Comparison of ENCODE assay signal across 1 cellular context in the genomic region with DNA sequence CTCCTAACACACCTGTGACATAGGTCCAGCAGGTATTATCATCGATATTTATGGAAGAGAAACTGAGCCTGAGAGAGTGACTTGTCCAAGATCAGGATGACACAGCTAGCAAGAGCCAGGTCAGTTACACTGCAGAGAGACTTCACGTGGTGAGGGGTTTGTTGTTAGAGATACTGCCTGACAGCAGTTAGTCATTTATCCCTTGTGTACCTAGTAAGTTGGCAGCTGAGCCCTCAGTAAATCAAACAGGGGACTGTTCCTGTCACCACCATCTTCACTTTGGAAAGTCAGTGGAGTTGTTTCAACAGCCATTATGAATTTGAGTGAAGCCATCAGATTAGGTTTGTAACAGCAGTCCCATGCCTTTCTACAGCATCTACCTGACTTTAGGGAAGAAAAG.
TF ChIP-seq lines count a peak whose summit lies in the region.

No MANE protein-coding gene starts in this region.

TF ChIP-seq in K562, 482 proteins besides CTCF, POLR2A, EP300 and RAD21 (continued from another document and continues in another):
- TF ChIP-seq, protein P1, sequence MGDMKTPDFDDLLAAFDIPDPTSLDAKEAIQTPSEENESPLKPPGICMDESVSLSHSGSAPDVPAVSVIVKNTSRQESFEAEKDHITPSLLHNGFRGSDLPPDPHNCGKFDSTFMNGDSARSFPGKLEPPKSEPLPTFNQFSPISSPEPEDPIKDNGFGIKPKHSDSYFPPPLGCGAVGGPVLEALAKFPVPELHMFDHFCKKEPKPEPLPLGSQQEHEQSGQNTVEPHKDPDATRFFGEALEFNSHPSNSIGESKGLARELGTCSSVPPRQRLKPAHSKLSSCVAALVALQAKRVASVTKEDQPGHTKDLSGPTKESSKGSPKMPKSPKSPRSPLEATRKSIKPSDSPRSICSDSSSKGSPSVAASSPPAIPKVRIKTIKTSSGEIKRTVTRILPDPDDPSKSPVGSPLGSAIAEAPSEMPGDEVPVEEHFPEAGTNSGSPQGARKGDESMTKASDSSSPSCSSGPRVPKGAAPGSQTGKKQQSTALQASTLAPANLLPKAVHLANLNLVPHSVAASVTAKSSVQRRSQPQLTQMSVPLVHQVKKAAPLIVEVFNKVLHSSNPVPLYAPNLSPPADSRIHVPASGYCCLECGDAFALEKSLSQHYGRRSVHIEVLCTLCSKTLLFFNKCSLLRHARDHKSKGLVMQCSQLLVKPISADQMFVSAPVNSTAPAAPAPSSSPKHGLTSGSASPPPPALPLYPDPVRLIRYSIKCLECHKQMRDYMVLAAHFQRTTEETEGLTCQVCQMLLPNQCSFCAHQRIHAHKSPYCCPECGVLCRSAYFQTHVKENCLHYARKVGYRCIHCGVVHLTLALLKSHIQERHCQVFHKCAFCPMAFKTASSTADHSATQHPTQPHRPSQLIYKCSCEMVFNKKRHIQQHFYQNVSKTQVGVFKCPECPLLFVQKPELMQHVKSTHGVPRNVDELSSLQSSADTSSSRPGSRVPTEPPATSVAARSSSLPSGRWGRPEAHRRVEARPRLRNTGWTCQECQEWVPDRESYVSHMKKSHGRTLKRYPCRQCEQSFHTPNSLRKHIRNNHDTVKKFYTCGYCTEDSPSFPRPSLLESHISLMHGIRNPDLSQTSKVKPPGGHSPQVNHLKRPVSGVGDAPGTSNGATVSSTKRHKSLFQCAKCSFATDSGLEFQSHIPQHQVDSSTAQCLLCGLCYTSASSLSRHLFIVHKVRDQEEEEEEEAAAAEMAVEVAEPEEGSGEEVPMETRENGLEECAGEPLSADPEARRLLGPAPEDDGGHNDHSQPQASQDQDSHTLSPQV (IDR thresholded peaks at IDR 0.05): no peak
- TF ChIP-seq NFIC (IDR thresholded peaks at IDR 0.05): no peak
- TF ChIP-seq, protein P2, sequence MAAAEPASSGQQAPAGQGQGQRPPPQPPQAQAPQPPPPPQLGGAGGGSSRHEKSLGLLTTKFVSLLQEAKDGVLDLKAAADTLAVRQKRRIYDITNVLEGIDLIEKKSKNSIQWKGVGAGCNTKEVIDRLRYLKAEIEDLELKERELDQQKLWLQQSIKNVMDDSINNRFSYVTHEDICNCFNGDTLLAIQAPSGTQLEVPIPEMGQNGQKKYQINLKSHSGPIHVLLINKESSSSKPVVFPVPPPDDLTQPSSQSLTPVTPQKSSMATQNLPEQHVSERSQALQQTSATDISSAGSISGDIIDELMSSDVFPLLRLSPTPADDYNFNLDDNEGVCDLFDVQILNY (CRISPR knock-in tag; IDR thresholded peaks at IDR 0.05): no peak
- no peak for TF ChIP-seq KAT8 (IDR thresholded peaks at IDR 0.05; ENCODE audit: low read depth)
- TF ChIP-seq, protein P3, sequence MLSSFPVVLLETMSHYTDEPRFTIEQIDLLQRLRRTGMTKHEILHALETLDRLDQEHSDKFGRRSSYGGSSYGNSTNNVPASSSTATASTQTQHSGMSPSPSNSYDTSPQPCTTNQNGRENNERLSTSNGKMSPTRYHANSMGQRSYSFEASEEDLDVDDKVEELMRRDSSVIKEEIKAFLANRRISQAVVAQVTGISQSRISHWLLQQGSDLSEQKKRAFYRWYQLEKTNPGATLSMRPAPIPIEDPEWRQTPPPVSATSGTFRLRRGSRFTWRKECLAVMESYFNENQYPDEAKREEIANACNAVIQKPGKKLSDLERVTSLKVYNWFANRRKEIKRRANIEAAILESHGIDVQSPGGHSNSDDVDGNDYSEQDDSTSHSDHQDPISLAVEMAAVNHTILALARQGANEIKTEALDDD (IDR thresholded peaks at IDR 0.05): peak; percentile 77
- TF ChIP-seq ZNF561 (CRISPR knock-in tag; conservative IDR thresholded peaks at IDR 0.05): no peak
- no peak for TF ChIP-seq HEY1 (CRISPR knock-in tag; IDR thresholded peaks at IDR 0.05; ENCODE audit: borderline replicate concordance)
- TF ChIP-seq CEBPB (tag; IDR thresholded peaks at IDR 0.05): no peak
- TF ChIP-seq MEIS2 (IDR thresholded peaks at IDR 0.05; ENCODE audit: partially characterized antibody): peak; percentile 97
- TF ChIP-seq KAT7 (CRISPR knock-in tag; IDR thresholded peaks at IDR 0.05; ENCODE audit: borderline replicate concordance): no peak
- no peak for TF ChIP-seq E2F3 (CRISPR knock-in tag; IDR thresholded peaks at IDR 0.05)
- TF ChIP-seq HDAC3 (IDR thresholded peaks at IDR 0.05; ENCODE audit: borderline replicate concordance, partially characterized antibody): no peak
- TF ChIP-seq NBN (IDR thresholded peaks at IDR 0.05; ENCODE audit: low read depth): no peak
- peak; percentile 24; the same call in 1 of the 2 replicates for TF ChIP-seq MECOM (CRISPR knock-in tag; IDR thresholded peaks at IDR 0.05)
- no peak for TF ChIP-seq ELF4 (CRISPR knock-in tag; IDR thresholded peaks at IDR 0.05)
- TF ChIP-seq, protein P4, sequence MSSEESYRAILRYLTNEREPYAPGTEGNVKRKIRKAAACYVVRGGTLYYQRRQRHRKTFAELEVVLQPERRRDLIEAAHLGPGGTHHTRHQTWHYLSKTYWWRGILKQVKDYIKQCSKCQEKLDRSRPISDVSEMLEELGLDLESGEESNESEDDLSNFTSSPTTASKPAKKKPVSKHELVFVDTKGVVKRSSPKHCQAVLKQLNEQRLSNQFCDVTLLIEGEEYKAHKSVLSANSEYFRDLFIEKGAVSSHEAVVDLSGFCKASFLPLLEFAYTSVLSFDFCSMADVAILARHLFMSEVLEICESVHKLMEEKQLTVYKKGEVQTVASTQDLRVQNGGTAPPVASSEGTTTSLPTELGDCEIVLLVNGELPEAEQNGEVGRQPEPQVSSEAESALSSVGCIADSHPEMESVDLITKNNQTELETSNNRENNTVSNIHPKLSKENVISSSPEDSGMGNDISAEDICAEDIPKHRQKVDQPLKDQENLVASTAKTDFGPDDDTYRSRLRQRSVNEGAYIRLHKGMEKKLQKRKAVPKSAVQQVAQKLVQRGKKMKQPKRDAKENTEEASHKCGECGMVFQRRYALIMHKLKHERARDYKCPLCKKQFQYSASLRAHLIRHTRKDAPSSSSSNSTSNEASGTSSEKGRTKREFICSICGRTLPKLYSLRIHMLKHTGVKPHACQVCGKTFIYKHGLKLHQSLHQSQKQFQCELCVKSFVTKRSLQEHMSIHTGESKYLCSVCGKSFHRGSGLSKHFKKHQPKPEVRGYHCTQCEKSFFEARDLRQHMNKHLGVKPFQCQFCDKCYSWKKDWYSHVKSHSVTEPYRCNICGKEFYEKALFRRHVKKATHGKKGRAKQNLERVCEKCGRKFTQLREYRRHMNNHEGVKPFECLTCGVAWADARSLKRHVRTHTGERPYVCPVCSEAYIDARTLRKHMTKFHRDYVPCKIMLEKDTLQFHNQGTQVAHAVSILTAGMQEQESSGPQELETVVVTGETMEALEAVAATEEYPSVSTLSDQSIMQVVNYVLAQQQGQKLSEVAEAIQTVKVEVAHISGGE (CRISPR knock-in tag; IDR thresholded peaks at IDR 0.05): no peak
- TF ChIP-seq GATAD2A (IDR thresholded peaks at IDR 0.05): no peak
- TF ChIP-seq, protein P5, sequence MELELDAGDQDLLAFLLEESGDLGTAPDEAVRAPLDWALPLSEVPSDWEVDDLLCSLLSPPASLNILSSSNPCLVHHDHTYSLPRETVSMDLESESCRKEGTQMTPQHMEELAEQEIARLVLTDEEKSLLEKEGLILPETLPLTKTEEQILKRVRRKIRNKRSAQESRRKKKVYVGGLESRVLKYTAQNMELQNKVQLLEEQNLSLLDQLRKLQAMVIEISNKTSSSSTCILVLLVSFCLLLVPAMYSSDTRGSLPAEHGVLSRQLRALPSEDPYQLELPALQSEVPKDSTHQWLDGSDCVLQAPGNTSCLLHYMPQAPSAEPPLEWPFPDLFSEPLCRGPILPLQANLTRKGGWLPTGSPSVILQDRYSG (tag; conservative IDR thresholded peaks at IDR 0.05; ENCODE audit: low read depth): no peak
- no peak for TF ChIP-seq HOXB6 (CRISPR knock-in tag; IDR thresholded peaks at IDR 0.05; ENCODE audit: borderline replicate concordance)
- TF ChIP-seq BRD9 (IDR thresholded peaks at IDR 0.05; ENCODE audit: low read depth, partially characterized antibody): no peak
- no peak for TF ChIP-seq ARID2 (IDR thresholded peaks at IDR 0.05)
- TF ChIP-seq JUN (IDR thresholded peaks at IDR 0.05; ENCODE audit: borderline replicate concordance, low read depth, low read length): 0 out of 2 replicates have a peak, but pooled peaks have one; percentile 12
- TF ChIP-seq JUN (CRISPR knock-in tag; IDR thresholded peaks at IDR 0.05; ENCODE audit: borderline replicate concordance): no peak
- TF ChIP-seq CHD4 (IDR thresholded peaks at IDR 0.05; ENCODE audit: insufficient read depth, insufficient replicate concordance, low read depth, low read length, poor library complexity, severe bottlenecking): no peak
- TF ChIP-seq, protein P6, sequence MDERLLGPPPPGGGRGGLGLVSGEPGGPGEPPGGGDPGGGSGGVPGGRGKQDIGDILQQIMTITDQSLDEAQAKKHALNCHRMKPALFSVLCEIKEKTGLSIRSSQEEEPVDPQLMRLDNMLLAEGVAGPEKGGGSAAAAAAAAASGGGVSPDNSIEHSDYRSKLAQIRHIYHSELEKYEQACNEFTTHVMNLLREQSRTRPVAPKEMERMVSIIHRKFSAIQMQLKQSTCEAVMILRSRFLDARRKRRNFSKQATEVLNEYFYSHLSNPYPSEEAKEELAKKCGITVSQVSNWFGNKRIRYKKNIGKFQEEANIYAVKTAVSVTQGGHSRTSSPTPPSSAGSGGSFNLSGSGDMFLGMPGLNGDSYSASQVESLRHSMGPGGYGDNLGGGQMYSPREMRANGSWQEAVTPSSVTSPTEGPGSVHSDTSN (CRISPR knock-in tag; IDR thresholded peaks at IDR 0.05; ENCODE audit: low read depth): no peak
- TF ChIP-seq, protein P6 (tag; conservative IDR thresholded peaks at IDR 0.05; ENCODE audit: low read depth): peak; percentile 98
- no peak for TF ChIP-seq ETS2 (tag; IDR thresholded peaks at IDR 0.05; ENCODE audit: borderline replicate concordance, poor library complexity, severe bottlenecking)
- TF ChIP-seq NFATC3 (IDR thresholded peaks at IDR 0.05): no peak
- no peak for TF ChIP-seq POLR2B (IDR thresholded peaks at IDR 0.05; ENCODE audit: low read depth, partially characterized antibody)
- TF ChIP-seq, protein P7, sequence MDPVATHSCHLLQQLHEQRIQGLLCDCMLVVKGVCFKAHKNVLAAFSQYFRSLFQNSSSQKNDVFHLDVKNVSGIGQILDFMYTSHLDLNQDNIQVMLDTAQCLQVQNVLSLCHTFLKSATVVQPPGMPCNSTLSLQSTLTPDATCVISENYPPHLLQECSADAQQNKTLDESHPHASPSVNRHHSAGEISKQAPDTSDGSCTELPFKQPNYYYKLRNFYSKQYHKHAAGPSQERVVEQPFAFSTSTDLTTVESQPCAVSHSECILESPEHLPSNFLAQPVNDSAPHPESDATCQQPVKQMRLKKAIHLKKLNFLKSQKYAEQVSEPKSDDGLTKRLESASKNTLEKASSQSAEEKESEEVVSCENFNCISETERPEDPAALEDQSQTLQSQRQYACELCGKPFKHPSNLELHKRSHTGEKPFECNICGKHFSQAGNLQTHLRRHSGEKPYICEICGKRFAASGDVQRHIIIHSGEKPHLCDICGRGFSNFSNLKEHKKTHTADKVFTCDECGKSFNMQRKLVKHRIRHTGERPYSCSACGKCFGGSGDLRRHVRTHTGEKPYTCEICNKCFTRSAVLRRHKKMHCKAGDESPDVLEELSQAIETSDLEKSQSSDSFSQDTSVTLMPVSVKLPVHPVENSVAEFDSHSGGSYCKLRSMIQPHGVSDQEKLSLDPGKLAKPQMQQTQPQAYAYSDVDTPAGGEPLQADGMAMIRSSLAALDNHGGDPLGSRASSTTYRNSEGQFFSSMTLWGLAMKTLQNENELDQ (CRISPR knock-in tag; IDR thresholded peaks at IDR 0.05; ENCODE audit: borderline replicate concordance): no peak
- TF ChIP-seq, protein P8, sequence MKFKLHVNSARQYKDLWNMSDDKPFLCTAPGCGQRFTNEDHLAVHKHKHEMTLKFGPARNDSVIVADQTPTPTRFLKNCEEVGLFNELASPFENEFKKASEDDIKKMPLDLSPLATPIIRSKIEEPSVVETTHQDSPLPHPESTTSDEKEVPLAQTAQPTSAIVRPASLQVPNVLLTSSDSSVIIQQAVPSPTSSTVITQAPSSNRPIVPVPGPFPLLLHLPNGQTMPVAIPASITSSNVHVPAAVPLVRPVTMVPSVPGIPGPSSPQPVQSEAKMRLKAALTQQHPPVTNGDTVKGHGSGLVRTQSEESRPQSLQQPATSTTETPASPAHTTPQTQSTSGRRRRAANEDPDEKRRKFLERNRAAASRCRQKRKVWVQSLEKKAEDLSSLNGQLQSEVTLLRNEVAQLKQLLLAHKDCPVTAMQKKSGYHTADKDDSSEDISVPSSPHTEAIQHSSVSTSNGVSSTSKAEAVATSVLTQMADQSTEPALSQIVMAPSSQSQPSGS (CRISPR knock-in tag; IDR thresholded peaks at IDR 0.05): no peak
- TF ChIP-seq MTA2 (IDR thresholded peaks at IDR 0.05; ENCODE audit: low read depth): no peak
- no peak for TF ChIP-seq FUS (optimal IDR thresholded peaks at IDR 0.05; ENCODE audit: low read depth, low read length)
- no peak for TF ChIP-seq NFXL1 (CRISPR knock-in tag; IDR thresholded peaks at IDR 0.05)
- TF ChIP-seq FOXA3 (CRISPR knock-in tag; conservative IDR thresholded peaks at IDR 0.05 in 1 of 2, IDR thresholded peaks at IDR 0.05 in 1 of 2): peak in 1 of 2 experiments; percentile 86; a peak in 2 of 4 replicates
- no peak for TF ChIP-seq JUNB (CRISPR knock-in tag; conservative IDR thresholded peaks at IDR 0.05)
- TF ChIP-seq, protein P9, sequence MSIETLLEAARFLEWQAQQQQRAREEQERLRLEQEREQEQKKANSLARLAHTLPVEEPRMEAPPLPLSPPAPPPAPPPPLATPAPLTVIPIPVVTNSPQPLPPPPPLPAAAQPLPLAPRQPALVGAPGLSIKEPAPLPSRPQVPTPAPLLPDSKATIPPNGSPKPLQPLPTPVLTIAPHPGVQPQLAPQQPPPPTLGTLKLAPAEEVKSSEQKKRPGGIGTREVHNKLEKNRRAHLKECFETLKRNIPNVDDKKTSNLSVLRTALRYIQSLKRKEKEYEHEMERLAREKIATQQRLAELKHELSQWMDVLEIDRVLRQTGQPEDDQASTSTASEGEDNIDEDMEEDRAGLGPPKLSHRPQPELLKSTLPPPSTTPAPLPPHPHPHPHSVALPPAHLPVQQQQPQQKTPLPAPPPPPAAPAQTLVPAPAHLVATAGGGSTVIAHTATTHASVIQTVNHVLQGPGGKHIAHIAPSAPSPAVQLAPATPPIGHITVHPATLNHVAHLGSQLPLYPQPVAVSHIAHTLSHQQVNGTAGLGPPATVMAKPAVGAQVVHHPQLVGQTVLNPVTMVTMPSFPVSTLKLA (conservative IDR thresholded peaks at IDR 0.05): 0 out of 4 replicates have a peak, but pooled peaks of 1 of the 2 experiments have one; percentile 23
- TF ChIP-seq ZNF586 (CRISPR knock-in tag; conservative IDR thresholded peaks at IDR 0.05): no peak
- no peak for TF ChIP-seq ILK (tag; IDR thresholded peaks at IDR 0.05; ENCODE audit: borderline replicate concordance, low read depth)
- TF ChIP-seq SMAD1 (IDR thresholded peaks at IDR 0.05; ENCODE audit: low read depth, low read length, partially characterized antibody): no peak
- TF ChIP-seq POLR3G (IDR thresholded peaks at IDR 0.05; ENCODE audit: extremely low read depth, insufficient read length, insufficient replicate concordance): no peak
- no peak for TF ChIP-seq MYNN (IDR thresholded peaks at IDR 0.05)
- TF ChIP-seq MYNN (CRISPR knock-in tag; IDR thresholded peaks at IDR 0.05): no peak
- TF ChIP-seq BHLHE40 (IDR thresholded peaks at IDR 0.05; ENCODE audit: low read length): peak; percentile 43; the same call in 1 of the 2 replicates
